Comparison of ENCODE assay signal across 19 cellular contexts in the genomic region with DNA sequence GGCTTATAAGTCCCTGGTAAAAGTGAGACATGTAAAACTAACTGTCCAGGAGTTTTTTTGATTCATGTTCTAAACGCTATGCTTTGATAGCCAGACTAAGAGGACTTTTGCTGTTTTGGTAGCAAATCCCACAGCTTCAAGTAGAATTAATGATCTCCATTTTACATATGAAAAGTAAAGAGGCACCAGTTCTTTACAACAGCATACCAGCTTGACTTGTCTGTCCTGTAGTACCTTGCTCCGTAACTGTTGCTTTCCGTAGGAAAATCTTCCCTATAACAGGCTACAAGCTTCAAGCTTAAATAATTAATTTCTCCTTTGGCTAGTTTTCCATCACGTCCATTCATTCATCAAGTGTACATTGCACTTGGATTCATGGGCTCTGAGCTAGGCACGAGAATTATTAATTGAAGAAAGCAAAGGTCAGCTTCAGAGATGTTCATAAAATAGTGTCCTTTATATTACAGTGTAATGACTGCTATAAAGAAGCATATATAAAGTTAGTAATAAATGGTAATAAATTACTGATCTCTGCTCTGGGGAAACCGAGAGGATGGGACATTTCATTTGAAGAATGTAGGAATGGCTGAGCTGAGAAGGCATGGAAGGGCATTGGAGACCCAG. TPM values are rescaled to one million over a fixed set of nuclear protein-coding genes. Genes with fewer than 3 reads are reported as not detected.
"Had no signal": no experiment of that assay in that cellular context is flagged by ENCODE, and none has a peak within 500 bp of the region (broad histone marks: within the 10 kb centered on the region; RNA-seq: fewer than 3 reads in every experiment).

No MANE protein-coding gene starts in this region.

- H3K4me3 ChIP-seq: ovary, prostate gland, thyroid gland had no signal

- H3K27ac ChIP-seq: neutrophil, ovary, prostate gland had no signal

- H3K4me1 ChIP-seq: prostate gland had no signal

- H3K9me3 ChIP-seq: neutrophil, ovary, prostate gland, thyroid gland had no signal

- ATAC-seq: activated CD8-positive, alpha-beta memory T cell treated with anti-CD3 and anti-CD28 coated beads, Interleukin-2, amount 10 ng/mL, durations not matched to agents 7 days and 5 days; activated CD8-positive, alpha-beta T cell treated with anti-CD3 and anti-CD28 coated beads for 36 hours; activated naive CD8-positive, alpha-beta T cell treated with anti-CD3 and anti-CD28 coated beads, Interleukin-2, amount 50 U/mL, for 24 hours had no signal

- H3K27me3 ChIP-seq: ovary, thyroid gland had no signal

- H3K36me3 ChIP-seq: neutrophil, ovary, prostate gland, thyroid gland had no signal

- DNase-seq: activated CD4-positive, alpha-beta T cell treated with anti-CD3 and anti-CD28 coated beads, Interleukin-2, amount 10 ng/mL, durations not matched to agents 7 days and 5 days; activated CD4-positive, CD25-positive, alpha-beta regulatory T cell treated with anti-CD3 and anti-CD28 coated beads, Interleukin-2, amount 50 U/mL, for 72 hours; activated CD8-positive, alpha-beta memory T cell treated with anti-CD3 and anti-CD28 coated beads, Interleukin-2, amount 10 ng/mL, durations not matched to agents 7 days and 5 days; activated CD8-positive, alpha-beta T cell treated with anti-CD3 and anti-CD28 coated beads for 36 hours; activated gamma-delta T cell; activated naive CD4-positive, alpha-beta T cell treated with anti-CD3 and anti-CD28 coated beads, Interleukin-2, amount 50 U/mL, for 16 hours; activated naive CD8-positive, alpha-beta T cell treated with anti-CD3 and anti-CD28 coated beads, Interleukin-2, amount 50 U/mL, for 24 hours; activated T-cell treated with anti-CD3 and anti-CD28 coated beads for 4 hours; cerebellar nuclear complex; cortex of kidney; effector CD4-positive, alpha-beta T cell; foreskin melanocyte; ovary; stimulated activated CD4-positive, alpha-beta T cell treated with anti-CD3 and anti-CD28 coated beads, Interleukin-12 subunit alpha, Interleukin-12 subunit beta, amount 100 ng/mL, for 4 hours; stimulated activated CD4-positive, alpha-beta T cell treated with anti-CD3 and anti-CD28 coated beads, Interleukin-4, amount 100 ng/mL, for 4 hours; substantia nigra; thyroid gland had no signal

RNA-seq across cellular contexts. Expression of a gene that starts 29.2 kb away (rescaled TPM):
- total RNA-seq: activated CD4-positive, alpha-beta T cell treated with anti-CD3 and anti-CD28 coated beads, Interleukin-2, amount 10 ng/mL, durations not matched to agents 7 days and 5 days; activated CD8-positive, alpha-beta memory T cell treated with anti-CD3 and anti-CD28 coated beads, Interleukin-2, amount 10 ng/mL, durations not matched to agents 7 days and 5 days; activated CD8-positive, alpha-beta T cell treated with anti-CD3 and anti-CD28 coated beads for 36 hours had no signal
